Comparison of ENCODE assay signal across 18 cellular contexts in the genomic region with DNA sequence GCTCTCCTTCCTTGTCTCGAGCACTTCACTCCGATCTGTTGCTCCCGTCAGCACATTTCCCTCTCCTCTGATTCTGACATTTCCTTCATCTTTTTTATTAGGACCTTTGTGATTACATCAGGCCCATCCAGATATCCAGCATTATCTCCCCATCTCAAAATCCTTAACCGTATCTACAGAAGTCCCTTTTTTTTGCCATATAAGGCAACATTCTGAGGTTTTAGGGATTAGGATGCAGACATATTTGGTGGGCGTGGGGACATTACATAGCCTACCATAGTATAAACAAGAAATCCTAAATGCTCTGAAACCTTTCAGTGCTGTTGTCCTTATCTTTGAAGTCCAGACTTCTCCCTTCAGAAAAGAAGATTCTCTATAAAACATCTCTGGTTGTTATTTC.
"Had no signal": no experiment of that assay in that cellular context is flagged by ENCODE, and none has a peak within 500 bp of the region (broad histone marks: within the 10 kb centered on the region; RNA-seq: fewer than 3 reads in every experiment).

No MANE protein-coding gene starts in this region.

- H3K4me3 ChIP-seq: adrenal gland, cardiac muscle cell, gastroesophageal sphincter, tibial nerve, uterus had no signal

- DNase-seq: activated CD4-positive, alpha-beta memory T cell treated with anti-CD3 and anti-CD28 coated beads, Interleukin-2, amount 10 ng/mL, durations not matched to agents 7 days and 5 days; activated effector memory CD4-positive, alpha-beta T cell treated with anti-CD3 and anti-CD28 coated beads, Interleukin-2, amount 50 U/mL, for 16 hours; activated T-cell treated with anti-CD3 and anti-CD28 coated beads, Interleukin-2, amount 50 U/mL, for 48 hours; adrenal gland; naive thymus-derived CD8-positive, alpha-beta T cell; posterior cingulate gyrus; retina; stimulated activated CD4-positive, alpha-beta T cell treated with anti-CD3 and anti-CD28 coated beads, Interleukin-15, amount 100 ng/mL, for 24 hours; stimulated activated CD4-positive, alpha-beta T cell treated with anti-CD3 and anti-CD28 coated beads, Interleukin-4, amount 100 ng/mL, for 1 hour; stimulated activated naive CD4-positive, alpha-beta T cell treated with Interleukin-2 at 50 U/mL for 16 hours; substantia nigra; uterus had no signal

- H3K4me1 ChIP-seq: adrenal gland, gastroesophageal sphincter, tibial nerve, uterus had no signal

- H3K27ac ChIP-seq: adrenal gland, cardiac muscle cell, epithelial cell of prostate, gastroesophageal sphincter, neutrophil, tibial nerve, uterus had no signal

- H3K27me3 ChIP-seq: adrenal gland, cardiac muscle cell, gastroesophageal sphincter, neutrophil, tibial nerve, uterus had no signal

- H3K9me3 ChIP-seq: neutrophil, tibial nerve, uterus had no signal

- H3K36me3 ChIP-seq: adrenal gland, cardiac muscle cell, gastroesophageal sphincter, neutrophil, tibial nerve, uterus had no signal

- ATAC-seq: gastroesophageal sphincter; left lobe of liver; naive thymus-derived CD8-positive, alpha-beta T cell had no signal
